ENCODE assay signal across 16 cellular contexts in genomic region chr5:125293223-125293622, GRCh38.
"Had no signal": no experiment of that assay in that cellular context is flagged by ENCODE, and none has a peak within 500 bp of the region (broad histone marks: within the 10 kb centered on the region; RNA-seq: fewer than 3 reads in every experiment).

No MANE protein-coding gene starts in this region.

- H3K9me3 ChIP-seq: heart left ventricle, pancreas had no signal

- ATAC-seq: heart left ventricle; left lobe of liver; naive thymus-derived CD8-positive, alpha-beta T cell; pancreas; right cardiac atrium had no signal

- H3K36me3 Mint-ChIP-seq: naive thymus-derived CD8-positive, alpha-beta T cell had no signal

- H3K27ac ChIP-seq: coronary artery, heart left ventricle, pancreas had no signal

- H3K27ac Mint-ChIP-seq: endodermal cell; naive thymus-derived CD8-positive, alpha-beta T cell; progenitor cell of endocrine pancreas had no signal

- H3K4me3 ChIP-seq: coronary artery, heart left ventricle, pancreas had no signal

- H3K9me3 Mint-ChIP-seq: endodermal cell had no signal

- H3K4me3 Mint-ChIP-seq: endodermal cell; naive thymus-derived CD8-positive, alpha-beta T cell had no signal

- H3K4me1 ChIP-seq: pancreas had no signal

- H3K27me3 ChIP-seq: heart left ventricle, pancreas had no signal

- DNase-seq: effector CD4-positive, alpha-beta T cell; endodermal cell; erythroblast; foreskin melanocyte; heart left ventricle; hippocampal formation; mammary epithelial cell; naive thymus-derived CD8-positive, alpha-beta T cell; pancreas; right cardiac atrium; small intestine; stimulated activated CD4-positive, alpha-beta T cell treated with anti-CD3 and anti-CD28 coated beads, Interleukin-12 subunit alpha, Interleukin-12 subunit beta, amount 100 ng/mL, for 4 hours; stimulated activated naive CD4-positive, alpha-beta T cell treated with Interleukin-2 at 50 U/mL for 16 hours had no signal

- H3K36me3 ChIP-seq: heart left ventricle, pancreas had no signal

- H3K27me3 Mint-ChIP-seq: naive thymus-derived CD8-positive, alpha-beta T cell had no signal
